In the genomic region with DNA sequence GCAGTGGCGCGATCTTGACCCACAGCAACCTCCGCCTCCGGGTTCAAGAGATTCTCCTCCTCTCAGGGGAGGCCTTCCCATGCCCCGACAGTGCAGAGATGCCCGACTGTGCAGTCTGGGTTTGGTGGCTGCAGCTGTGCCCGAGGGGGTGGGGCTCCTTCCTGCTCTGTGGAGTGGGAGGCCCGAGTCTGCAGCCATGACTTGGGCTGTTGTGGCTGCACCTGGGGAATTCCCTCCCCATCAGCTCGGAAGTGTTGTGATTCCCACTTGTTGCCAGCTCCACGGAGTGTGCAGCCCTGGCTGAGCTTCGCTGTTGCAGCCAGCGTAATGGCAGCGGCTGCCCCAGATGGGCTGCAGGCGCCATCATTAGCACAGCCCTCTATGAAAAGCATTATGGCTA, we compare ENCODE assay signal across 1 cellular context.
TF ChIP-seq lines count a peak whose summit lies in the region.

No MANE protein-coding gene starts in this region.

TF ChIP-seq in GM23338, 12 proteins besides CTCF, POLR2A, EP300 and RAD21 (continued from another document):
- no peak for TF ChIP-seq ZNF462 (CRISPR knock-in tag; IDR thresholded peaks at IDR 0.05)
- no peak for TF ChIP-seq JUNB (IDR thresholded peaks at IDR 0.05; ENCODE audit: unreplicated experiment)
